22 cellular contexts compared by ENCODE assay signal in the genomic region with DNA sequence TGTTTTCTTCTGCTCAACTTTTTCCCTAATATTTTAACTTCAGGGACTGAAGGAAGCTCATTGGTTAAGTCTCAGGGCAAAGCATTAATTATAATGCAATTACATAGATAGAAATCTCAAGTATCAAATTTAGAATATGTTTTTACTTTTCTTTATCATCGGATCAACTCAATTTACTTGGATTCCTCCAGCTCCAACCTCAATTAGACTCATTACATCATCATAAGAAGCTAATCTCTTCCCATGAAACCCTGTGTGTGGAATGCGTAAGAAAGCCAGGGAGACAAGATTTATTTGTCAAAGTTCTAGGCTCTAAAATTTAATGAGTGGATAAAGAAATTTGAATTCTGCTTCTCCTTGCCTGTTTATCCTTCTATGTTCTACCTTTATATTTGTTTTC.
"Had no signal": no experiment of that assay in that cellular context is flagged by ENCODE, and none has a peak within 500 bp of the region (broad histone marks: within the 10 kb centered on the region; RNA-seq: fewer than 3 reads in every experiment).

No MANE protein-coding gene starts in this region.

- H3K27ac ChIP-seq: brain microvascular endothelial cell, Peyer's patch, RWPE1, SJCRH30 had no signal

- H3K9me3 ChIP-seq: Peyer's patch, SJCRH30 had no signal

- H3K36me3 ChIP-seq: brain microvascular endothelial cell, Peyer's patch, SJCRH30 had no signal

- H3K4me1 ChIP-seq: Peyer's patch, SJCRH30 had no signal

- H3K4me3 ChIP-seq: Peyer's patch, SJCRH30 had no signal

- DNase-seq: activated CD4-positive, alpha-beta T cell treated with anti-CD3 and anti-CD28 coated beads, Interleukin-2, amount 10 ng/mL, durations not matched to agents 24 days and 14 days; activated CD4-positive, alpha-beta T cell treated with anti-CD3 and anti-CD28 coated beads, Interleukin-2, amount 50 U/mL, for 48 hours; activated CD8-positive, alpha-beta T cell treated with anti-CD3 and anti-CD28 coated beads, Interleukin-2, amount 10 ng/mL, durations not matched to agents 7 days and 5 days; activated gamma-delta T cell treated with Interleukin-2 at 50 U/mL for 16 hours; activated naive CD4-positive, alpha-beta T cell treated with anti-CD3 and anti-CD28 coated beads for 36 hours; activated T-cell treated with anti-CD3 and anti-CD28 coated beads, Interleukin-2, amount 50 U/mL, for 24 hours; anterior cingulate cortex; brain microvascular endothelial cell; central memory CD4-positive, alpha-beta T cell; Karpas-422; KBM-7; NCI-H1105; NCI-H1417 treated with DMSO at 0.1 percent for 48 hours; NCI-H187 treated with DMSO at 0.1 percent for 48 hours; NCI-H2081; NCI-H2227 treated with DMSO at 0.1 percent for 48 hours; NCI-H446; NCI-H510A treated with DMSO at 0.1 percent for 48 hours; Peyer's patch; T1000 had no signal

- H3K27me3 ChIP-seq: brain microvascular endothelial cell, Peyer's patch, SJCRH30 had no signal
